ENCODE assay signal across 14 cellular contexts in the genomic region with DNA sequence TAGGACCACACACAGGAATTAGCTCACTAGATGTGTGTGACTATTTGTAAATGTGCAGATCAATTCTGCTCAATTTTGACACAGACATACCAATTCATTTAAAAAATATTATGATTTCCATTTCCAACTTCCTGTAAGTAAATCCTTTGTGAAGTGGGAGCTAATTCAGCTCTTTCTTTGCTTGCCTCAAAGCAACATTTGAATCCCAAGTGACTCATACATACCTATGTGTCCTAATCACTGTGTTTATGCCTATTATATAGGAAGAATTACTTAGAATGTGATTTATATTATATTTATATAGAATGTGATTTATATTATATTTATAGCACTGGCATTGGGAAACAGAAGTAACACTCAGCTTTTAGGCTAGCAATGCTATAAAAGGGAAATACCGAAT.
DNase-seq lines count a peak whose midpoint lies in the region; FAIRE-seq and TF ChIP-seq lines count a peak whose summit lies in the region.
"Had no signal": no experiment of that assay in that cellular context is flagged by ENCODE, and none has a peak within 500 bp of the region (broad histone marks: within the 10 kb centered on the region; RNA-seq: fewer than 3 reads in every experiment).

No MANE protein-coding gene starts in this region.

- H3K27ac ChIP-seq in VCaP, result peak overlapping the region; percentile 73
- H3K27ac ChIP-seq: neural progenitor cell, Peyer's patch had no signal

- H3K36me3 ChIP-seq in skeletal muscle satellite cell (ENCODE audit: insufficient read depth, low read length), result peaks cover 9% of the 10 kb centered on the region

- no peak for FAIRE-seq in D721Med (lab: Jason Lieb, UNC)

- H3K4me2 ChIP-seq in skeletal muscle satellite cell (ENCODE audit: low read length), result peak overlapping the region; percentile 50
- H3K4me2 ChIP-seq: neural progenitor cell had no signal

- H3K9ac ChIP-seq in skeletal muscle satellite cell (ENCODE audit: low read depth, low read length), result peak overlapping the region; percentile 30
- H3K9ac ChIP-seq: neural progenitor cell had no signal

- H3K4me3 ChIP-seq in fibroblast of the aortic adventitia (ENCODE audit: low read depth, low read length), result no peak overlapping the region
- H3K4me3 ChIP-seq in skeletal muscle satellite cell (ENCODE audit: low read length), result no peak overlapping the region
- H3K4me3 ChIP-seq: neural progenitor cell, Peyer's patch had no signal

- peaks cover 41% of the 10 kb centered on the region for H3K4me1 ChIP-seq in skeletal muscle satellite cell (ENCODE audit: control insufficient read depth, insufficient read depth, low read length)
- H3K4me1 ChIP-seq: neural progenitor cell, Peyer's patch had no signal

- no peaks in the 10 kb centered on the region for H3K27me3 ChIP-seq in skeletal muscle satellite cell (ENCODE audit: control insufficient read depth, insufficient read depth, low read length)
- H3K27me3 ChIP-seq: neural progenitor cell, Peyer's patch had no signal

- H3K9me3 ChIP-seq in skeletal muscle satellite cell (replicated peaks; ENCODE audit: low read length), result no peaks in the 10 kb centered on the region
- H3K9me3 ChIP-seq: Peyer's patch had no signal

- TF ChIP-seq CTCF in VCaP (conservative IDR thresholded peaks at IDR 0.05) (no peak), fibroblast of the aortic adventitia (IDR thresholded peaks at IDR 0.05; ENCODE audit: insufficient read depth, low read length) (no peak), D721Med (IDR thresholded peaks at IDR 0.05; ENCODE audit: insufficient read depth, missing control alignments) (no peak)

- DNase-seq in HS-5 (ENCODE audit: low read depth) (peak; percentile 69), fibroblast of the aortic adventitia (ENCODE audit: low read depth) (peak; percentile 55), D721Med (ENCODE audit: insufficient read length, low spot score) (no peak), midbrain (lab: John Stamatoyannopoulos, UW) (no peak), GDM1 (lab: John Stamatoyannopoulos, UW) (no peak)
- DNase-seq: activated naive CD4-positive, alpha-beta T cell treated with anti-CD3 and anti-CD28 coated beads, Interleukin-2, amount 50 U/mL, for 16 hours; COR-L47; cortex of kidney; head of caudate nucleus; NCI-H1092; Peyer's patch had no signal

Comparison
In these comparisons a context has a peak if more than half of its experiments do, and no peak if none do; other contexts are left out.
1. DNase-seq: peak in HS-5 (single experiment) and fibroblast of the aortic adventitia (single experiment); none in D721Med (single experiment), midbrain (single experiment) and GDM1 (single experiment).